In genomic region chr19:45511074-45511473, GRCh38 we compare ENCODE assay signal across 16 cellular contexts. TPM values are rescaled to one million over a fixed set of nuclear protein-coding genes. Genes with fewer than 3 reads are reported as not detected.
A peak's percentile ranks its signal among the peaks of the same experiment; 100 is the strongest.
DNase-seq lines count a peak whose midpoint lies in the region; ATAC-seq and TF ChIP-seq lines count a peak whose summit lies in the region.
"Had no signal": no experiment of that assay in that cellular context is flagged by ENCODE, and none has a peak within 500 bp of the region (broad histone marks: within the 10 kb centered on the region; RNA-seq: fewer than 3 reads in every experiment).

No MANE protein-coding gene starts in this region.

- H2AFZ ChIP-seq in HCT116 (ENCODE audit: low read depth, low read length, poor library complexity, severe bottlenecking) (no peak overlapping the region), neural progenitor cell (replicated peaks) (no peak overlapping the region)

- peak overlapping the region; percentile 73 for H3K4me2 ChIP-seq in HCT116 (ENCODE audit: low read length)
- H3K4me2 ChIP-seq in neural progenitor cell: no peak overlapping the region

- POLR2A ChIA-PET in CD4-positive, alpha-beta T cell (lab: Charles Lee): no interaction called here
- POLR2A ChIA-PET in HCT116 (lab: Charles Lee): no interaction called here
- POLR2A ChIA-PET in GM10248 (lab: Yijun Ruan, JAX): no interaction called here

- H4K20me1 ChIP-seq in HCT116 (ENCODE audit: insufficient read depth): no peaks in the 10 kb centered on the region; the same call in 1 of the 2 replicates
- peaks cover 75% of the 10 kb centered on the region for H4K20me1 ChIP-seq in neural progenitor cell (ENCODE audit: low read depth)

- no peak overlapping the region for H3K27ac ChIP-seq in CD4-positive, alpha-beta T cell (ENCODE audit: low read depth, low read length)
- peak overlapping the region; percentile 50; the same call in 1 of the 2 replicates for H3K27ac ChIP-seq in HCT116 (ENCODE audit: low read depth, low read length)
- no peak overlapping the region for H3K27ac ChIP-seq in neural progenitor cell

- no peaks in the 10 kb centered on the region for H3K27me3 Mint-ChIP-seq in CD4-positive, alpha-beta T cell
- no peaks in the 10 kb centered on the region for H3K27me3 Mint-ChIP-seq in activated naive CD8-positive, alpha-beta T cell treated with anti-CD3 and anti-CD28 coated beads, Interleukin-2, amount 50 U/mL, for 24 hours
- H3K27me3 Mint-ChIP-seq in neural progenitor cell (ENCODE audit: insufficient read depth, low read depth): peaks cover 4% of the 10 kb centered on the region

- no TSS peak for BruUV-seq in HCT116 (replicated peaks; lab: Mats Ljungman, UMichigan)

- peaks cover 68% of the 10 kb centered on the region for H3K4me1 Mint-ChIP-seq in CD4-positive, alpha-beta T cell (ENCODE audit: low read depth)
- peaks cover 75% of the 10 kb centered on the region for H3K4me1 Mint-ChIP-seq in activated naive CD8-positive, alpha-beta T cell treated with anti-CD3 and anti-CD28 coated beads, Interleukin-2, amount 50 U/mL, for 24 hours
- H3K4me1 Mint-ChIP-seq in neural progenitor cell: peaks cover 12% of the 10 kb centered on the region

- no peak for TF ChIP-seq RAD21 in HCT116 (IDR thresholded peaks at IDR 0.05; ENCODE audit: low read depth)

- TF ChIP-seq POLR2A in HCT116 (IDR thresholded peaks at IDR 0.05; ENCODE audit: borderline replicate concordance, extremely low read depth, insufficient read depth, insufficient read length): no peak

- DNase-seq in CD4-positive, alpha-beta T cell: no peak
- DNase-seq in HCT116 (ENCODE audit: low read depth, low spot score) (no peak), neural progenitor cell (ENCODE audit: low spot score) (no peak), occipital lobe (lab: John Stamatoyannopoulos, UW) (no peak), GM10248 (ENCODE audit: extremely low spot score) (no peak)
- no peak for DNase-seq in activated naive CD8-positive, alpha-beta T cell treated with anti-CD3 and anti-CD28 coated beads, Interleukin-2, amount 50 U/mL, for 24 hours
- DNase-seq in NK-92 treated with Interleukin-12 subunit alpha and Interleukin-12 subunit beta, amount 100 ng/mL, for 24 hours (lab: John Stamatoyannopoulos, UW): no peak
- DNase-seq: dorsolateral prefrontal cortex; H7; NCI-H1092 treated with DMSO at 0.1 percent for 48 hours; NCI-H2227 treated with DMSO at 0.1 percent for 48 hours; OCI-M1; stimulated activated CD4-positive, alpha-beta T cell treated with anti-CD3 and anti-CD28 coated beads, Interleukin-4, amount 100 ng/mL, for 4 hours; SW 1271 had no signal

- CTCF ChIA-PET in CD4-positive, alpha-beta T cell (lab: Charles Lee): interaction anchor here (1.0 to 1.6 kb wide), 4 partner anchors 26 to 131 kb away, joined by 3 to 6 read pairs (median 4); no protein-coding TSS in a partner anchor
- CTCF ChIA-PET in HCT116 (lab: Charles Lee) (no interaction called here), GM10248 (lab: Yijun Ruan, JAX) (interaction anchor here (1.0 to 1.4 kb wide), 2 partner anchors 47 to 59 kb away, joined by 3 read pairs; no protein-coding TSS in a partner anchor)

- peaks cover 27% of the 10 kb centered on the region for H3K36me3 Mint-ChIP-seq in CD4-positive, alpha-beta T cell (ENCODE audit: low read depth)
- H3K36me3 Mint-ChIP-seq in activated naive CD8-positive, alpha-beta T cell treated with anti-CD3 and anti-CD28 coated beads, Interleukin-2, amount 50 U/mL, for 24 hours (ENCODE audit: low read depth): peaks cover 23% of the 10 kb centered on the region
- no peaks in the 10 kb centered on the region for H3K36me3 Mint-ChIP-seq in neural progenitor cell

- no peaks in the 10 kb centered on the region for H3K27me3 ChIP-seq in CD4-positive, alpha-beta T cell (ENCODE audit: control insufficient read depth, insufficient read depth, low read length)
- H3K27me3 ChIP-seq in HCT116 (ENCODE audit: insufficient read depth, low read length) (no peaks in the 10 kb centered on the region), neural progenitor cell (no peaks in the 10 kb centered on the region)
- H3K27me3 ChIP-seq: dorsolateral prefrontal cortex, right atrium auricular region had no signal

- H3K79me2 ChIP-seq in HCT116 (ENCODE audit: insufficient read depth, low read length) (peaks cover 92% of the 10 kb centered on the region), neural progenitor cell (ENCODE audit: low read depth) (peaks cover 86% of the 10 kb centered on the region)

- H3F3A ChIP-seq in neural progenitor cell (ENCODE audit: low read depth): peaks cover 34% of the 10 kb centered on the region

- TF ChIP-seq CTCF in CD4-positive, alpha-beta T cell (IDR thresholded peaks at IDR 0.05): no peak
- no peak for TF ChIP-seq CTCF in HCT116 (IDR thresholded peaks at IDR 0.05 in 2 of 3, conservative IDR thresholded peaks at IDR 0.05 in 1 of 3; ENCODE audit: borderline replicate concordance in 1 of 3, insufficient read depth in 1 of 3, low read depth in 2 of 3, low read length in 2 of 3)
- no peak for TF ChIP-seq CTCF in neural progenitor cell (IDR thresholded peaks at IDR 0.05)
- TF ChIP-seq CTCF in GM10248 (IDR thresholded peaks at IDR 0.05; ENCODE audit: control extremely low read depth, extremely low read depth, low read depth, missing control alignments): no peak

- no peaks in the 10 kb centered on the region for H3K9me3 Mint-ChIP-seq in CD4-positive, alpha-beta T cell
- H3K9me3 Mint-ChIP-seq in activated naive CD8-positive, alpha-beta T cell treated with anti-CD3 and anti-CD28 coated beads, Interleukin-2, amount 50 U/mL, for 24 hours: no peaks in the 10 kb centered on the region
- H3K9me3 Mint-ChIP-seq in neural progenitor cell: no peaks in the 10 kb centered on the region

- intact Hi-C loops in CD4-positive, alpha-beta T cell (cut with DNase I, micrococcal nuclease): no loop called here
- intact Hi-C loops in HCT116 (cut with micrococcal nuclease): no loop called here

- H3K9ac ChIP-seq in HCT116 (ENCODE audit: low read length) (no peak overlapping the region), neural progenitor cell (no peak overlapping the region)

- H3K4me1 ChIP-seq in HCT116 (ENCODE audit: control insufficient read depth in 1 of 2, insufficient read depth in 2 of 2, low read length in 2 of 2) (peaks cover 51 to 82% of the 10 kb centered on the region in 2 experiments), neural progenitor cell (no peaks in the 10 kb centered on the region)

- H3K27ac Mint-ChIP-seq in CD4-positive, alpha-beta T cell: peak overlapping the region; percentile 75
- H3K27ac Mint-ChIP-seq in activated naive CD8-positive, alpha-beta T cell treated with anti-CD3 and anti-CD28 coated beads, Interleukin-2, amount 50 U/mL, for 24 hours: peak overlapping the region; percentile 69
- H3K27ac Mint-ChIP-seq in neural progenitor cell: no peak overlapping the region

- H3K36me3 ChIP-seq in HCT116 (ENCODE audit: control insufficient read depth in 1 of 2, insufficient read depth in 2 of 2, low read length in 2 of 2) (peaks cover 0 to 5% of the 10 kb centered on the region in 2 experiments; a peak in 1 of 4 replicates), neural progenitor cell (no peaks in the 10 kb centered on the region)

- H3K9me2 ChIP-seq in HCT116 (ENCODE audit: insufficient read depth): no peaks in the 10 kb centered on the region

- peak overlapping the region; percentile 98 for H3K4me3 Mint-ChIP-seq in CD4-positive, alpha-beta T cell
- peak overlapping the region; percentile 91 for H3K4me3 Mint-ChIP-seq in activated naive CD8-positive, alpha-beta T cell treated with anti-CD3 and anti-CD28 coated beads, Interleukin-2, amount 50 U/mL, for 24 hours
- H3K4me3 Mint-ChIP-seq in neural progenitor cell: peak overlapping the region; percentile 41

- RAD21 ChIA-PET in HCT116 (lab: Charles Lee; ENCODE audit: low non-redundant PET in 1 of 2, low total read pairs in 2 of 2, uncharacterized antibody in 2 of 2, unreplicated experiment in 2 of 2): interaction anchor here in 1 of 2 experiments (0.6 kb wide), 1 partner anchor 220 kb away, joined by 9 read pairs; the partner anchor contains the start of gene FBXO46

- H3K4me3 ChIP-seq in HCT116 (replicated peaks in 1 of 2; ENCODE audit: low read depth in 1 of 2, low read length in 2 of 2) (no peak overlapping the region; a peak in 1 of 4 replicates), neural progenitor cell (no peak overlapping the region)
- H3K4me3 ChIP-seq: dorsolateral prefrontal cortex, right atrium auricular region had no signal

- no peak for ATAC-seq in CD4-positive, alpha-beta T cell (ENCODE audit: poor library complexity)
- ATAC-seq in HCT116 (no peak), HG03045 (IDR thresholded peaks at IDR 0.05; ENCODE audit: unreplicated experiment) (no peak)
- ATAC-seq in activated naive CD8-positive, alpha-beta T cell treated with anti-CD3 and anti-CD28 coated beads, Interleukin-2, amount 50 U/mL, for 24 hours: no peak

- no peaks in the 10 kb centered on the region for H3K9me3 ChIP-seq in CD4-positive, alpha-beta T cell (ENCODE audit: control insufficient read depth, low read length)
- H3K9me3 ChIP-seq in HCT116 (ENCODE audit: control insufficient read depth in 1 of 2, insufficient read depth in 1 of 2, low read depth in 1 of 2, low read length in 2 of 2) (no peaks in the 10 kb centered on the region), neural progenitor cell (ENCODE audit: low read depth) (no peaks in the 10 kb centered on the region)
- H3K9me3 ChIP-seq: right atrium auricular region had no signal

TF ChIP-seq in HCT116, 20 proteins besides CTCF, POLR2A, EP300 and RAD21 (continues in another document):
- no peak for TF ChIP-seq SP1 (IDR thresholded peaks at IDR 0.05; ENCODE audit: low read depth)
- no peak for TF ChIP-seq YY1 (IDR thresholded peaks at IDR 0.05; ENCODE audit: extremely low read depth, insufficient replicate concordance, low read depth, low read length)
- no peak for TF ChIP-seq EGR1 (IDR thresholded peaks at IDR 0.05; ENCODE audit: low read depth)
- no peak for TF ChIP-seq ELF1 (IDR thresholded peaks at IDR 0.05; ENCODE audit: borderline replicate concordance, low read depth)
- TF ChIP-seq CBX3 (IDR thresholded peaks at IDR 0.05; ENCODE audit: low read depth): no peak

RNA-seq across cellular contexts. Expression of gene VASP, which starts 3.8 kb away (rescaled TPM):
- 10 to 100 TPM; 49.9 to 55.5 TPM for total RNA-seq in CD4-positive, alpha-beta T cell
- 152 TPM for total RNA-seq in HCT116 (2021; ENCODE audit: unreplicated experiment)
- polyA plus RNA-seq in HCT116 (2012): 85.6 and 99.7 TPM in 2 replicates
- 32.6 and 62.2 TPM in 2 replicates for total RNA-seq in neural progenitor cell (ENCODE audit: low replicate concordance)
- 8.4 TPM for total RNA-seq in occipital lobe

RNA-seq across cellular contexts. Expression of gene PPM1N, which starts 12.8 kb away (rescaled TPM):
- total RNA-seq in CD4-positive, alpha-beta T cell: 1 to 10 TPM; 3.3 to 3.5 TPM
- total RNA-seq in HCT116 (2021; ENCODE audit: unreplicated experiment): 5.2 TPM
- polyA plus RNA-seq in HCT116 (2012): 2.2 and 2.6 TPM in 2 replicates
- total RNA-seq in neural progenitor cell (ENCODE audit: low replicate concordance): 2.4 and 3.6 TPM in 2 replicates
- total RNA-seq in occipital lobe: 0.47 TPM

RNA-seq across cellular contexts. Expression of gene RTN2, which starts 14.2 kb away (rescaled TPM):
- total RNA-seq in CD4-positive, alpha-beta T cell: under 1 TPM; 0.60 to 0.70 TPM
- total RNA-seq in HCT116 (2021; ENCODE audit: unreplicated experiment) (21.7 TPM), neural progenitor cell (ENCODE audit: low replicate concordance) (4.8 and 10.4 TPM in 2 replicates), occipital lobe (56.8 TPM)
- polyA plus RNA-seq in HCT116 (2012): 30.2 and 32.4 TPM in 2 replicates

RNA-seq across cellular contexts. Expression of gene FOSB, which starts 43.3 kb away (rescaled TPM):
- 100 to 1,000 TPM; 422 to 424 TPM for total RNA-seq in CD4-positive, alpha-beta T cell
- total RNA-seq in HCT116 (2021; ENCODE audit: unreplicated experiment) (12.6 TPM), neural progenitor cell (ENCODE audit: low replicate concordance) (2.3 and 5.4 TPM in 2 replicates), occipital lobe (2.2 TPM)
- 84.7 and 216 TPM in 2 replicates for polyA plus RNA-seq in HCT116 (2012)

Comparison
In these comparisons a context has a peak if more than half of its experiments do, and no peak if none do; other contexts are left out.
1. H3K4me3 Mint-ChIP-seq: peak in every context shown above with its lines; median percentile 98 in CD4-positive, alpha-beta T cell; 91 in activated naive CD8-positive, alpha-beta T cell treated with anti-CD3 and anti-CD28 coated beads, Interleukin-2, amount 50 U/mL, for 24 hours; 41 in neural progenitor cell.